8 cellular contexts compared by ENCODE assay signal in genomic region chr2:159712194-159712928, GRCh38.
DNase-seq lines count a peak whose midpoint lies in the region; ATAC-seq and TF ChIP-seq lines count a peak whose summit lies in the region.

A gene with protein sequence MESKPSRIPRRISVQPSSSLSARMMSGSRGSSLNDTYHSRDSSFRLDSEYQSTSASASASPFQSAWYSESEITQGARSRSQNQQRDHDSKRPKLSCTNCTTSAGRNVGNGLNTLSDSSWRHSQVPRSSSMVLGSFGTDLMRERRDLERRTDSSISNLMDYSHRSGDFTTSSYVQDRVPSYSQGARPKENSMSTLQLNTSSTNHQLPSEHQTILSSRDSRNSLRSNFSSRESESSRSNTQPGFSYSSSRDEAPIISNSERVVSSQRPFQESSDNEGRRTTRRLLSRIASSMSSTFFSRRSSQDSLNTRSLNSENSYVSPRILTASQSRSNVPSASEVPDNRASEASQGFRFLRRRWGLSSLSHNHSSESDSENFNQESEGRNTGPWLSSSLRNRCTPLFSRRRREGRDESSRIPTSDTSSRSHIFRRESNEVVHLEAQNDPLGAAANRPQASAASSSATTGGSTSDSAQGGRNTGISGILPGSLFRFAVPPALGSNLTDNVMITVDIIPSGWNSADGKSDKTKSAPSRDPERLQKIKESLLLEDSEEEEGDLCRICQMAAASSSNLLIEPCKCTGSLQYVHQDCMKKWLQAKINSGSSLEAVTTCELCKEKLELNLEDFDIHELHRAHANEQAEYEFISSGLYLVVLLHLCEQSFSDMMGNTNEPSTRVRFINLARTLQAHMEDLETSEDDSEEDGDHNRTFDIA (plus strand): TSS chr2:159712506. CDS start chr2:159729023, 16,517 bp downstream.

- no peaks in the 10 kb centered on the region for H3K9me3 ChIP-seq in mucosa of stomach (ENCODE audit: control insufficient read depth, low read length)

- TF ChIP-seq POLR2A in erythroblast (IDR thresholded peaks at IDR 0.05; ENCODE audit: low read length): peak; percentile 97

- no peaks in the 10 kb centered on the region for H3K27me3 ChIP-seq in mucosa of stomach (ENCODE audit: control insufficient read depth, insufficient read depth, low read length)

- 0 out of 2 replicates have a peak, but pooled peaks have one; percentile 5 for TF ChIP-seq EP300 in Ishikawa (IDR thresholded peaks at IDR 0.05; ENCODE audit: borderline replicate concordance)

- H3K9ac ChIP-seq in mucosa of stomach (ENCODE audit: low read length): peak within 1 kb of the TSS; percentile 100

- peak; percentile 69 for TF ChIP-seq RAD21 in Ishikawa (IDR thresholded peaks at IDR 0.05; ENCODE audit: low read depth)

- DNase-seq in DMS153 treated with DMSO at 0.1 percent for 48 hours (lab: John Stamatoyannopoulos, UW; ENCODE audit: unreplicated experiment): peak; percentile 95
- DNase-seq in OCI-M2 (lab: John Stamatoyannopoulos, UW; ENCODE audit: unreplicated experiment): peak; percentile 34
- DNase-seq in activated T-cell treated with anti-CD3 and anti-CD28 coated beads for 48 hours (ENCODE audit: low read depth): peak; percentile 98
- peak; percentile 97 to 98 for DNase-seq in erythroblast (lab: John Stamatoyannopoulos, UW)
- peak; percentile 92 to 95 for DNase-seq in stimulated activated CD8-positive, alpha-beta memory T cell treated with anti-CD3 and anti-CD28 coated beads, Interleukin-7, amount 100 ng/mL, for 1 hour (ENCODE audit: low read depth in 2 of 2)

- peak within 1 kb of the TSS; percentile 97 for H3K4me3 ChIP-seq in mucosa of stomach (ENCODE audit: low read length)

- H3K4me1 ChIP-seq in mucosa of stomach (ENCODE audit: control insufficient read depth, insufficient read depth, low read length): peaks cover 33% of the 10 kb centered on the region

- H3K36me3 ChIP-seq in mucosa of stomach (ENCODE audit: control insufficient read depth, insufficient read depth, low read length): no peaks in the 10 kb centered on the region

- ATAC-seq in GM21576 (IDR thresholded peaks at IDR 0.05; ENCODE audit: unreplicated experiment): peak; percentile 93

TF ChIP-seq in Ishikawa, 13 proteins besides CTCF, POLR2A, EP300 and RAD21:
- TF ChIP-seq NFIC (IDR thresholded peaks at IDR 0.05) (0 out of 2 replicates have a peak, but pooled peaks have one; percentile 15), CREB1 (IDR thresholded peaks at IDR 0.05; ENCODE audit: low read depth) (no peak; the same call in 1 of the 2 replicates), TEAD4 (IDR thresholded peaks at IDR 0.05) (peak; percentile 7; the same call in 1 of the 2 replicates), CEBPB (IDR thresholded peaks at IDR 0.05) (no peak), EGR1 (IDR thresholded peaks at IDR 0.05) (no peak), TAF1 (IDR thresholded peaks at IDR 0.05; ENCODE audit: low read depth) (peak; percentile 94), REST (IDR thresholded peaks at IDR 0.05; ENCODE audit: low read depth) (no peak), YY1 (IDR thresholded peaks at IDR 0.05; ENCODE audit: low read depth) (peak; percentile 88), ZBTB7A (IDR thresholded peaks at IDR 0.05; ENCODE audit: low read depth) (0 out of 2 replicates have a peak, but pooled peaks have one; percentile 16), TCF12 (IDR thresholded peaks at IDR 0.05; ENCODE audit: low read depth) (peak; percentile 74), FOXM1 (IDR thresholded peaks at IDR 0.05; ENCODE audit: borderline replicate concordance, low read depth) (peak; percentile 53; the same call in 1 of the 2 replicates)
- TF ChIP-seq, protein P1, sequence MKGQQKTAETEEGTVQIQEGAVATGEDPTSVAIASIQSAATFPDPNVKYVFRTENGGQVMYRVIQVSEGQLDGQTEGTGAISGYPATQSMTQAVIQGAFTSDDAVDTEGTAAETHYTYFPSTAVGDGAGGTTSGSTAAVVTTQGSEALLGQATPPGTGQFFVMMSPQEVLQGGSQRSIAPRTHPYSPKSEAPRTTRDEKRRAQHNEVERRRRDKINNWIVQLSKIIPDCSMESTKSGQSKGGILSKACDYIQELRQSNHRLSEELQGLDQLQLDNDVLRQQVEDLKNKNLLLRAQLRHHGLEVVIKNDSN (IDR thresholded peaks at IDR 0.05): no peak; the same call in 1 of the 2 replicates
- TF ChIP-seq, protein P2, sequence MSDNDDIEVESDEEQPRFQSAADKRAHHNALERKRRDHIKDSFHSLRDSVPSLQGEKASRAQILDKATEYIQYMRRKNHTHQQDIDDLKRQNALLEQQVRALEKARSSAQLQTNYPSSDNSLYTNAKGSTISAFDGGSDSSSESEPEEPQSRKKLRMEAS (IDR thresholded peaks at IDR 0.05): no peak; the same call in 1 of the 2 replicates

Comparison
In these comparisons a context has a peak if more than half of its experiments do, and no peak if none do; other contexts are left out.
1. Peak in every context shown above with its lines: DNase-seq, ATAC-seq and H3K4me3 ChIP-seq.
2. DNase-seq: peak in every context shown above with its lines; median percentile 98 in activated T-cell treated with anti-CD3 and anti-CD28 coated beads for 48 hours; 98 in erythroblast; 95 in DMS153 treated with DMSO at 0.1 percent for 48 hours; 94 in stimulated activated CD8-positive, alpha-beta memory T cell treated with anti-CD3 and anti-CD28 coated beads, Interleukin-7, amount 100 ng/mL, for 1 hour; 34 in OCI-M2.